Comparison of ENCODE assay signal across 23 cellular contexts in genomic region chr6:169799474-169799926, GRCh38. TPM values are rescaled to one million over a fixed set of nuclear protein-coding genes. Genes with fewer than 3 reads are reported as not detected.
DNase-seq lines count a peak whose midpoint lies in the region; ATAC-seq and TF ChIP-seq lines count a peak whose summit lies in the region.
"Had no signal": no experiment of that assay in that cellular context is flagged by ENCODE, and none has a peak within 500 bp of the region (broad histone marks: within the 10 kb centered on the region; RNA-seq: fewer than 3 reads in every experiment).

No MANE protein-coding gene starts in this region.

- DNase-seq in NCI-H748 (lab: John Stamatoyannopoulos, UW; ENCODE audit: unreplicated experiment): peak; percentile 26
- DNase-seq in NCI-H748 treated with DMSO at 0.1 percent for 48 hours (lab: John Stamatoyannopoulos, UW): no peak
- DNase-seq in WTC11 (ENCODE audit: low spot score): no peak
- no peak for DNase-seq in DMS153 treated with DMSO at 0.1 percent for 48 hours (lab: John Stamatoyannopoulos, UW; ENCODE audit: unreplicated experiment)
- DNase-seq in NK-92 treated with Interleukin-12 subunit alpha and Interleukin-12 subunit beta, amount 100 ng/mL, for 24 hours (lab: John Stamatoyannopoulos, UW): no peak
- DNase-seq in cortex of kidney (lab: John Stamatoyannopoulos, UW): no peak
- DNase-seq: activated CD4-positive, alpha-beta T cell treated with anti-CD3 and anti-CD28 coated beads, Interleukin-2, amount 50 U/mL, for 48 hours; activated naive CD8-positive, alpha-beta T cell treated with anti-CD3 and anti-CD28 coated beads for 36 hours; activated T-cell treated with anti-CD3 and anti-CD28 coated beads, Interleukin-2, amount 50 U/mL, for 24 hours; CD4-positive, alpha-beta memory T cell; kidney; NCI-H187 treated with DMSO at 0.1 percent for 48 hours; NCI-H524; PC-9; sigmoid colon; stimulated activated CD4-positive, alpha-beta T cell treated with anti-CD3 and anti-CD28 coated beads, Interleukin-2, amount 100 ng/mL, for 24 hours had no signal

- H3K9me3 Mint-ChIP-seq in WTC11: peaks cover 5% of the 10 kb centered on the region; the same call in 1 of the 2 replicates
- H3K9me3 Mint-ChIP-seq: activated naive CD8-positive, alpha-beta T cell treated with anti-CD3 and anti-CD28 coated beads for 36 hours; activated T-cell treated with anti-CD3 and anti-CD28 coated beads, Interleukin-2, amount 50 U/mL, for 24 hours; dendritic cell treated with granulocyte-macrophage colony-stimulating factor and Interleukin-4, amounts not matched to agents 40 ng/mL and 50 ng/mL, for 4 days had no signal

- TF ChIP-seq CTCF in WTC11 (IDR thresholded peaks at IDR 0.05): no peak

- POLR2A ChIA-PET in WTC11 (lab: Charles Lee): no interaction called here

- H3K9ac ChIP-seq in subcutaneous abdominal adipose tissue (ENCODE audit: low read length in 5 of 5): no peak overlapping the region
- H3K9ac ChIP-seq: neural progenitor cell had no signal

- H3K27ac Mint-ChIP-seq in WTC11: no peak overlapping the region; the same call in 1 of the 2 replicates
- H3K27ac Mint-ChIP-seq: activated naive CD8-positive, alpha-beta T cell treated with anti-CD3 and anti-CD28 coated beads for 36 hours; activated T-cell treated with anti-CD3 and anti-CD28 coated beads, Interleukin-2, amount 50 U/mL, for 24 hours; CD4-positive, alpha-beta memory T cell; dendritic cell treated with granulocyte-macrophage colony-stimulating factor and Interleukin-4, amounts not matched to agents 40 ng/mL and 50 ng/mL, for 4 days; mesothelial cell of epicardium had no signal

- H3K27ac ChIP-seq in layer of hippocampus (ENCODE audit: low read depth, low read length): peak overlapping the region; percentile 27
- H3K27ac ChIP-seq in subcutaneous abdominal adipose tissue (ENCODE audit: low read depth, low read length): peak overlapping the region; percentile 65
- H3K27ac ChIP-seq: neural progenitor cell, PC-9, vagina had no signal

- H3K27me3 ChIP-seq in layer of hippocampus (ENCODE audit: control insufficient read depth, insufficient read depth, low read length) (no peaks in the 10 kb centered on the region), subcutaneous abdominal adipose tissue (ENCODE audit: control insufficient read depth in 5 of 5, insufficient read depth in 4 of 5, low read length in 5 of 5) (peaks cover 0 to 3% (median 0%) of the 10 kb centered on the region in 5 donors)
- H3K27me3 ChIP-seq: neural progenitor cell, vagina had no signal

- no peaks in the 10 kb centered on the region for H3K36me3 Mint-ChIP-seq in WTC11
- H3K36me3 Mint-ChIP-seq: activated naive CD8-positive, alpha-beta T cell treated with anti-CD3 and anti-CD28 coated beads for 36 hours; brain; CD4-positive, alpha-beta memory T cell; mesothelial cell of epicardium; neural progenitor cell had no signal

- peaks cover 10% of the 10 kb centered on the region for H3K4me1 Mint-ChIP-seq in WTC11

- no peaks in the 10 kb centered on the region for H3K36me3 ChIP-seq in subcutaneous abdominal adipose tissue (ENCODE audit: control insufficient read depth in 5 of 5, insufficient read depth in 5 of 5, low read length in 5 of 5)
- H3K36me3 ChIP-seq: neural progenitor cell, sigmoid colon, vagina had no signal

- no peak overlapping the region for H3K4me3 Mint-ChIP-seq in WTC11
- H3K4me3 Mint-ChIP-seq: activated naive CD8-positive, alpha-beta T cell treated with anti-CD3 and anti-CD28 coated beads for 36 hours; activated T-cell treated with anti-CD3 and anti-CD28 coated beads, Interleukin-2, amount 50 U/mL, for 24 hours; brain; CD4-positive, alpha-beta memory T cell; dendritic cell treated with granulocyte-macrophage colony-stimulating factor and Interleukin-4, amounts not matched to agents 40 ng/mL and 50 ng/mL, for 4 days; mesothelial cell of epicardium; neural progenitor cell had no signal

- H3K27me3 Mint-ChIP-seq in WTC11 (ENCODE audit: low read depth): peaks cover 10% of the 10 kb centered on the region

- ATAC-seq in WTC11: no peak

- H3K9me3 ChIP-seq in subcutaneous abdominal adipose tissue (ENCODE audit: control insufficient read depth in 5 of 5, low read length in 5 of 5): no peaks in the 10 kb centered on the region
- H3K9me3 ChIP-seq: sigmoid colon, vagina had no signal

- CTCF ChIA-PET in WTC11 (lab: Charles Lee): interaction anchor here (0.8 to 3.5 kb wide), 3 partner anchors 9 to 227 kb away, joined by 3 to 17 read pairs (median 12); no protein-coding TSS in a partner anchor

- no peak overlapping the region for H3K4me3 ChIP-seq in subcutaneous abdominal adipose tissue (ENCODE audit: low read depth in 1 of 5, low read length in 5 of 5)
- H3K4me3 ChIP-seq: neural progenitor cell, PC-9, sigmoid colon, vagina had no signal

- H3K4me1 ChIP-seq in subcutaneous abdominal adipose tissue (ENCODE audit: control insufficient read depth in 5 of 5, insufficient read depth in 5 of 5, low read length in 5 of 5): peaks cover 3 to 37% (median 23%) of the 10 kb centered on the region in 5 donors
- H3K4me1 ChIP-seq: vagina had no signal

TF ChIP-seq in WTC11, 78 proteins besides CTCF, POLR2A, EP300 and RAD21:
- peak; percentile 73 for TF ChIP-seq GABPB1 (CRISPR knock-in tag; IDR thresholded peaks at IDR 0.05)
- no peak for TF ChIP-seq JAZF1 (CRISPR knock-in tag; IDR thresholded peaks at IDR 0.05)

RNA-seq across cellular contexts. Expression of gene ERMARD, which starts 48.1 kb away (rescaled TPM):
- total RNA-seq in WTC11 (2021): 15.8 to 17.7 TPM (median 17.2 TPM) in 3 replicates

RNA-seq across cellular contexts. Expression of gene DYNLT2, which starts 48.1 kb away (rescaled TPM):
- total RNA-seq in WTC11 (2021): 1.3 to 1.7 TPM (median 1.5 TPM) in 3 replicates
